In genomic region chr5:14483504-14484157, GRCh38 we compare ENCODE assay signal across 1 cellular context.
TF ChIP-seq lines count a peak whose summit lies in the region.

No MANE protein-coding gene starts in this region.

TF ChIP-seq in SK-N-SH treated with all-trans-retinoic acid at 6 μM for 48 hours, 23 proteins besides CTCF, POLR2A, EP300 and RAD21 (continued from another document):
- TF ChIP-seq PATZ1 (CRISPR knock-in tag; IDR thresholded peaks at IDR 0.05; ENCODE audit: borderline replicate concordance) = no peak
- no peak for TF ChIP-seq TSHZ2 (CRISPR knock-in tag; IDR thresholded peaks at IDR 0.05)
- TF ChIP-seq GLIS3 (CRISPR knock-in tag; IDR thresholded peaks at IDR 0.05) = no peak
- TF ChIP-seq OSR1 (CRISPR knock-in tag; IDR thresholded peaks at IDR 0.05) = no peak
- no peak for TF ChIP-seq CSDC2 (CRISPR knock-in tag; IDR thresholded peaks at IDR 0.05)
- TF ChIP-seq RARB (CRISPR knock-in tag; IDR thresholded peaks at IDR 0.05) = no peak
- TF ChIP-seq ZFP3 (CRISPR knock-in tag; IDR thresholded peaks at IDR 0.05) = no peak
- no peak for TF ChIP-seq ZNF70 (CRISPR knock-in tag; IDR thresholded peaks at IDR 0.05)
- TF ChIP-seq POU6F1 (CRISPR knock-in tag; IDR thresholded peaks at IDR 0.05; ENCODE audit: borderline replicate concordance, low read depth) = no peak
- no peak for TF ChIP-seq CSRNP3 (CRISPR knock-in tag; IDR thresholded peaks at IDR 0.05)
- no peak for TF ChIP-seq ESRRG (CRISPR knock-in tag; IDR thresholded peaks at IDR 0.05)
- no peak for TF ChIP-seq TCF4 (CRISPR knock-in tag; IDR thresholded peaks at IDR 0.05; ENCODE audit: borderline replicate concordance)
- TF ChIP-seq SNAI2 (CRISPR knock-in tag; IDR thresholded peaks at IDR 0.05) = no peak
- TF ChIP-seq CREB5 (CRISPR knock-in tag; IDR thresholded peaks at IDR 0.05; ENCODE audit: low read depth) = no peak
- TF ChIP-seq ZC3H10 (CRISPR knock-in tag; IDR thresholded peaks at IDR 0.05) = no peak
- TF ChIP-seq ZFP30 (CRISPR knock-in tag; IDR thresholded peaks at IDR 0.05) = no peak
